Comparison of ENCODE assay signal across 1 cellular context in the genomic region with DNA sequence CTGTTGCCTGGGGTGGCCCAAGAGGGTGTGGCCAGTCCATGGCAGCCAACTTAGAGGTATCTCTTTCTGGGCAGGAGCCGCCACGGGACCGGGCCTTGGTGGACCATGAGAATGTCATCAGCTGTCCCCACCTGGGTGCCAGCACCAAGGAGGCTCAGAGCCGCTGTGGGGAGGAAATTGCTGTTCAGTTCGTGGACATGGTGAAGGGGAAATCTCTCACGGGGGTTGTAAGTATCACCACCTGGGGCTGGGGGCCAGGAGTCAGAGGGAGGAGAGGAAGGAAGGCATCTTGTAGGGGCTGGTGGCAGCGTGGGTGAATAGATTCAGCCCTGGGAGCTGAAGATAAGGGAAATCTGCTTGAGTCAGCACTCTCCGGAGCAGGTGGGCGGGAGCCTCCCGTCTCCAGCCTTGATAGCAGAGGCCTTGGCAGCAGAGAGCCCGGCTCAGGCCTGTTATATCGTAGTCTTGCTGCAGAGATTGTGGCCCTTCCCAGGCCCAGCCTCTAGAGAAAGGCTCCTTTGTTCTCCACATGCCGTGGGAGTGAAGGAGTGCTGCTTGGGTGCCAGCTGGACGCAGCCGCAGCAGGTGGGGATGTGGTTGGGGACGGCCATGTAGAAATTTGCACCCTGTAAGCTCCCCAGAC.
TF ChIP-seq lines count a peak whose summit lies in the region.

No MANE protein-coding gene starts in this region.

TF ChIP-seq in endothelial cell of umbilical vein, 7 proteins besides CTCF, POLR2A, EP300 and RAD21:
- no peak for TF ChIP-seq GATA2 (IDR thresholded peaks at IDR 0.05; ENCODE audit: insufficient read depth, insufficient read length, low read depth, low read length)
